1 cellular context compared by ENCODE assay signal in genomic region chr2:169775765-169776482, GRCh38.
TF ChIP-seq lines count a peak whose summit lies in the region.

No MANE protein-coding gene starts in this region.

TF ChIP-seq in K562, 482 proteins besides CTCF, POLR2A, EP300 and RAD21 (continued from another document):
- TF ChIP-seq, protein P1, sequence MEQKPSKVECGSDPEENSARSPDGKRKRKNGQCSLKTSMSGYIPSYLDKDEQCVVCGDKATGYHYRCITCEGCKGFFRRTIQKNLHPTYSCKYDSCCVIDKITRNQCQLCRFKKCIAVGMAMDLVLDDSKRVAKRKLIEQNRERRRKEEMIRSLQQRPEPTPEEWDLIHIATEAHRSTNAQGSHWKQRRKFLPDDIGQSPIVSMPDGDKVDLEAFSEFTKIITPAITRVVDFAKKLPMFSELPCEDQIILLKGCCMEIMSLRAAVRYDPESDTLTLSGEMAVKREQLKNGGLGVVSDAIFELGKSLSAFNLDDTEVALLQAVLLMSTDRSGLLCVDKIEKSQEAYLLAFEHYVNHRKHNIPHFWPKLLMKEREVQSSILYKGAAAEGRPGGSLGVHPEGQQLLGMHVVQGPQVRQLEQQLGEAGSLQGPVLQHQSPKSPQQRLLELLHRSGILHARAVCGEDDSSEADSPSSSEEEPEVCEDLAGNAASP (IDR thresholded peaks at IDR 0.05): no peak
- TF ChIP-seq POLR2H (tag; IDR thresholded peaks at IDR 0.05; ENCODE audit: low read depth) (no peak), RBM34 (IDR thresholded peaks at IDR 0.05; ENCODE audit: borderline replicate concordance, insufficient read depth, low read length) (no peak), CHD1 (IDR thresholded peaks at IDR 0.05; ENCODE audit: low read length) (no peak), CXXC5 (CRISPR knock-in tag; IDR thresholded peaks at IDR 0.05) (no peak), IRF2 (CRISPR knock-in tag; IDR thresholded peaks at IDR 0.05) (no peak), ZNF444 (CRISPR knock-in tag; IDR thresholded peaks at IDR 0.05) (no peak), GTF2E2 (tag; IDR thresholded peaks at IDR 0.05) (no peak), ELK1 (CRISPR knock-in tag; IDR thresholded peaks at IDR 0.05) (no peak), MAFK (IDR thresholded peaks at IDR 0.05; ENCODE audit: low read length) (peak; percentile 54), KDM4B (IDR thresholded peaks at IDR 0.05; ENCODE audit: borderline replicate concordance in 2 of 2, low read depth in 1 of 2) (no peak), NRF1 (conservative IDR thresholded peaks at IDR 0.05 in 1 of 2, IDR thresholded peaks at IDR 0.05 in 1 of 2) (no peak; a peak in 1 of 4 replicates), BCOR (IDR thresholded peaks at IDR 0.05) (no peak), ZNF324 (CRISPR knock-in tag; IDR thresholded peaks at IDR 0.05) (no peak), BDP1 (IDR thresholded peaks at IDR 0.05; ENCODE audit: insufficient read depth, insufficient read length) (no peak), ZNF143 (CRISPR knock-in tag; IDR thresholded peaks at IDR 0.05) (no peak), ZNF316 (IDR thresholded peaks at IDR 0.05) (peak; percentile 71), KLF6 (CRISPR knock-in tag; IDR thresholded peaks at IDR 0.05; ENCODE audit: borderline replicate concordance) (no peak), EP400 (IDR thresholded peaks at IDR 0.05) (peak; percentile 23; the same call in 1 of the 2 replicates), E2F5 (CRISPR knock-in tag; IDR thresholded peaks at IDR 0.05) (no peak), CCNT2 (IDR thresholded peaks at IDR 0.05; ENCODE audit: borderline replicate concordance, extremely low read depth, insufficient read length, low read depth, low read length) (no peak), TRIM25 (IDR thresholded peaks at IDR 0.05; ENCODE audit: borderline replicate concordance) (no peak)
- TF ChIP-seq, protein P2, sequence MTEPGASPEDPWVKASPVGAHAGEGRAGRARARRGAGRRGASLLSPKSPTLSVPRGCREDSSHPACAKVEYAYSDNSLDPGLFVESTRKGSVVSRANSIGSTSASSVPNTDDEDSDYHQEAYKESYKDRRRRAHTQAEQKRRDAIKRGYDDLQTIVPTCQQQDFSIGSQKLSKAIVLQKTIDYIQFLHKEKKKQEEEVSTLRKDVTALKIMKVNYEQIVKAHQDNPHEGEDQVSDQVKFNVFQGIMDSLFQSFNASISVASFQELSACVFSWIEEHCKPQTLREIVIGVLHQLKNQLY (CRISPR knock-in tag; conservative IDR thresholded peaks at IDR 0.05): no peak
- TF ChIP-seq, protein P3, sequence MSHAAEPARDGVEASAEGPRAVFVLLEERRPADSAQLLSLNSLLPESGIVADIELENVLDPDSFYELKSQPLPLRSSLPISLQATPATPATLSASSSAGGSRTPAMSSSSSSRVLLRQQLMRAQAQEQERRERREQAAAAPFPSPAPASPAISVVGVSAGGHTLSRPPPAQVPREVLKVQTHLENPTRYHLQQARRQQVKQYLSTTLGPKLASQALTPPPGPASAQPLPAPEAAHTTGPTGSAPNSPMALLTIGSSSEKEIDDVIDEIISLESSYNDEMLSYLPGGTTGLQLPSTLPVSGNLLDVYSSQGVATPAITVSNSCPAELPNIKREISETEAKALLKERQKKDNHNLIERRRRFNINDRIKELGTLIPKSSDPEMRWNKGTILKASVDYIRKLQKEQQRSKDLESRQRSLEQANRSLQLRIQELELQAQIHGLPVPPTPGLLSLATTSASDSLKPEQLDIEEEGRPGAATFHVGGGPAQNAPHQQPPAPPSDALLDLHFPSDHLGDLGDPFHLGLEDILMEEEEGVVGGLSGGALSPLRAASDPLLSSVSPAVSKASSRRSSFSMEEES (CRISPR knock-in tag; IDR thresholded peaks at IDR 0.05): no peak
